8 cellular contexts compared by ENCODE assay signal in the genomic region with DNA sequence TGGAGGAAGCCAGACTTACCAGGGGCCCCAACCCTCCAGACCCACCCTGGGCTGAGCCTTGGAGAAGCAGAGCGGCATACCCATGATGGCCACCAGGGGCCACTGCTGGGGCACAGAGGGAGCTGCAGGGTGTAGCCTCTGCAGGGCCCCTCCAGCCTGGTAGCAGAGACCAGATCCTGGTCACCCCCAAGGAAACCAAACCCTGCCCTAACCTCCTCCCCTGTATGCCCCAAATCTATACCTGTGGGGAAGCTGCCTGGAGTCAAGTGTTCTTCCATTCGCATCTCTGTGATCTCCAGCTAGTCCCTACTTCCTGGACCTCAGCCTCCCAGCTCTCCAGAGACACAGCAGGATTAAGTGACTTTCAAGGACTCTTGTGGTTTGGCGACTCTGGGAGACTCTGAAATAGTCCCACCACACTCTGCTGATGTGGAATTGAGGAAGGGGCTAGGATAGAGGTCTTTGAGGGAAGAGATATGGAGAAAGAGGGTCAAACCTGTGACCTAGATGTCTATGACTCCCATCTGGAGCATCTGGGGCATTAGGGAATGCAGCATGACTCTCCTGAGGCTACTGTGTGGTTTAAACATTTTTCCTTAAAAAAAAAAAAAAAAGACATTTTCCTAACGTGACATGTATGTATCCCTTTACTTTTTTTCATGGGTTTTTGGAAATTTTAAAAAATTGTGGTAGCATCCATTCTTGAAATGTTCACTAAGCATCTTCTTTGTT.
DNase-seq lines count a peak whose midpoint lies in the region; ATAC-seq, FAIRE-seq and TF ChIP-seq lines count a peak whose summit lies in the region.

No MANE protein-coding gene starts in this region.

- H3K36me3 Mint-ChIP-seq in glutamatergic neuron (ENCODE audit: unreplicated experiment): peaks cover 8% of the 10 kb centered on the region

- H3K9me3 Mint-ChIP-seq in glutamatergic neuron (ENCODE audit: unreplicated experiment): peaks cover 19% of the 10 kb centered on the region

- H3K27me3 Mint-ChIP-seq in glutamatergic neuron (ENCODE audit: unreplicated experiment): peaks cover 11% of the 10 kb centered on the region

- peak; percentile 64 for DNase-seq in A172 (ENCODE audit: low spot score)
- peak; percentile 49 for DNase-seq in RKO (ENCODE audit: low spot score)
- DNase-seq in activated T-helper 9 cell treated with anti-CD3 and anti-CD28 coated beads, Interleukin-2, amount 50 U/mL, for 16 hours (ENCODE audit: low read depth): peak; percentile 30
- peak; percentile 75 for DNase-seq in glutamatergic neuron
- DNase-seq in pons (ENCODE audit: low spot score): peak; percentile 80
- peak; percentile 74 for DNase-seq in urothelium cell line (ENCODE audit: low spot score)

- peak; percentile 83 for ATAC-seq in HG03159 (IDR thresholded peaks at IDR 0.05; ENCODE audit: unreplicated experiment)

- peaks cover 60% of the 10 kb centered on the region for H3K4me1 Mint-ChIP-seq in glutamatergic neuron (ENCODE audit: low read depth, unreplicated experiment)

- TF ChIP-seq CTCF in GM12874 (IDR thresholded peaks at IDR 0.05; ENCODE audit: insufficient read depth, low read depth, low read length) (peak; percentile 97), glutamatergic neuron (IDR thresholded peaks at IDR 0.05; ENCODE audit: partially characterized antibody, unreplicated experiment) (peak; percentile 86)

- FAIRE-seq in urothelium cell line (lab: Jason Lieb, UNC): no peak

- H3K27ac Mint-ChIP-seq in glutamatergic neuron (ENCODE audit: unreplicated experiment): no peak overlapping the region

- H3K4me3 Mint-ChIP-seq in glutamatergic neuron (ENCODE audit: unreplicated experiment): no peak overlapping the region

Comparison
In these comparisons a context has a peak if more than half of its experiments do, and no peak if none do; other contexts are left out.
1. Peak in every context shown above with its lines: DNase-seq and ATAC-seq.
2. DNase-seq: peak in every context shown above with its lines; median percentile 80 in pons; 75 in glutamatergic neuron; 74 in urothelium cell line; 64 in A172; 49 in RKO; 30 in activated T-helper 9 cell treated with anti-CD3 and anti-CD28 coated beads, Interleukin-2, amount 50 U/mL, for 16 hours.